Comparison of ENCODE assay signal across 20 cellular contexts in genomic region chr14:103006991-103007520, GRCh38.
"Had no signal": no experiment of that assay in that cellular context is flagged by ENCODE, and none has a peak within 500 bp of the region (broad histone marks: within the 10 kb centered on the region; RNA-seq: fewer than 3 reads in every experiment).

No MANE protein-coding gene starts in this region.

- H3K27ac ChIP-seq: cardiac muscle cell, prostate gland, right atrium auricular region, testis, upper lobe of left lung had no signal

- H3K27me3 Mint-ChIP-seq: activated CD4-positive, alpha-beta T cell treated with anti-CD3 and anti-CD28 coated beads, Interleukin-2, amount 10 ng/mL, durations not matched to agents 7 days and 5 days; activated T-cell treated with anti-CD3 and anti-CD28 coated beads, Interleukin-2, amount 50 U/mL, for 24 hours; stimulated activated naive CD8-positive, alpha-beta T cell treated with anti-CD3 and anti-CD28 coated beads, Interleukin-15, amount 100 ng/mL, for 72 hours; T-cell had no signal

- ATAC-seq: activated CD8-positive, alpha-beta T cell treated with anti-CD3 and anti-CD28 coated beads, Interleukin-2, amount 10 ng/mL, durations not matched to agents 7 days and 5 days; SK-N-SH treated with all-trans-retinoic acid at 6 μM for 48 hours; stimulated activated naive CD8-positive, alpha-beta T cell treated with anti-CD3 and anti-CD28 coated beads, Interleukin-15, amount 100 ng/mL, for 72 hours; T-cell had no signal

- H3K4me1 ChIP-seq: prostate gland, testis had no signal

- H3K4me1 Mint-ChIP-seq: activated CD4-positive, alpha-beta T cell treated with anti-CD3 and anti-CD28 coated beads, Interleukin-2, amount 10 ng/mL, durations not matched to agents 7 days and 5 days; stimulated activated naive CD8-positive, alpha-beta T cell treated with anti-CD3 and anti-CD28 coated beads, Interleukin-15, amount 100 ng/mL, for 72 hours; T-cell had no signal

- DNase-seq: activated CD4-positive, alpha-beta T cell treated with anti-CD3 and anti-CD28 coated beads, Interleukin-2, amount 10 ng/mL, durations not matched to agents 7 days and 5 days; activated CD8-positive, alpha-beta T cell treated with anti-CD3 and anti-CD28 coated beads, Interleukin-2, amount 10 ng/mL, durations not matched to agents 7 days and 5 days; activated naive CD4-positive, alpha-beta T cell treated with Interleukin-2 at 50 U/mL for 16 hours; activated T-cell treated with anti-CD3 and anti-CD28 coated beads, Interleukin-2, amount 50 U/mL, for 24 hours; erythroblast; left ventricle myocardium superior; stimulated activated CD4-positive, alpha-beta T cell treated with anti-CD3 and anti-CD28 coated beads, Interleukin-15, amount 100 ng/mL, for 24 hours; stimulated activated CD4-positive, alpha-beta T cell treated with anti-CD3 and anti-CD28 coated beads, Interleukin-2, amount 100 ng/mL, for 48 hours; stimulated activated naive CD8-positive, alpha-beta T cell treated with anti-CD3 and anti-CD28 coated beads, Interleukin-15, amount 100 ng/mL, for 72 hours; T-cell; T-helper 9 cell; testis; upper lobe of left lung had no signal

- H3K27ac Mint-ChIP-seq: activated CD4-positive, alpha-beta T cell treated with anti-CD3 and anti-CD28 coated beads, Interleukin-2, amount 10 ng/mL, durations not matched to agents 7 days and 5 days; activated CD8-positive, alpha-beta T cell treated with anti-CD3 and anti-CD28 coated beads, Interleukin-2, amount 10 ng/mL, durations not matched to agents 7 days and 5 days; activated T-cell treated with anti-CD3 and anti-CD28 coated beads, Interleukin-2, amount 50 U/mL, for 24 hours; activated T-helper 2 cell treated with anti-CD3 and anti-CD28 coated beads, Interferon-gamma antibody, Interleukin-2, Interleukin-4, amounts not matched to agents 10 μg/mL and 5 μg/mL and 100 μg/mL, durations not matched to agents 14 hours and 24 hours and 36 hours; T-cell had no signal

- H3K27me3 ChIP-seq: cardiac muscle cell, heart left ventricle, right atrium auricular region, testis, upper lobe of left lung had no signal

- H3K9me3 ChIP-seq: heart left ventricle, prostate gland, right atrium auricular region, testis, upper lobe of left lung had no signal

- H3K4me3 Mint-ChIP-seq: activated CD4-positive, alpha-beta T cell treated with anti-CD3 and anti-CD28 coated beads, Interleukin-2, amount 10 ng/mL, durations not matched to agents 7 days and 5 days; activated CD8-positive, alpha-beta T cell treated with anti-CD3 and anti-CD28 coated beads, Interleukin-2, amount 10 ng/mL, durations not matched to agents 7 days and 5 days; activated T-cell treated with anti-CD3 and anti-CD28 coated beads, Interleukin-2, amount 50 U/mL, for 24 hours; stimulated activated naive CD8-positive, alpha-beta T cell treated with anti-CD3 and anti-CD28 coated beads, Interleukin-15, amount 100 ng/mL, for 72 hours; T-cell had no signal

- H3K9me3 Mint-ChIP-seq: activated CD4-positive, alpha-beta T cell treated with anti-CD3 and anti-CD28 coated beads, Interleukin-2, amount 10 ng/mL, durations not matched to agents 7 days and 5 days; activated T-cell treated with anti-CD3 and anti-CD28 coated beads, Interleukin-2, amount 50 U/mL, for 24 hours; activated T-helper 2 cell treated with anti-CD3 and anti-CD28 coated beads, Interferon-gamma antibody, Interleukin-2, Interleukin-4, amounts not matched to agents 10 μg/mL and 5 μg/mL and 100 μg/mL, durations not matched to agents 14 hours and 24 hours and 36 hours; stimulated activated naive CD8-positive, alpha-beta T cell treated with anti-CD3 and anti-CD28 coated beads, Interleukin-15, amount 100 ng/mL, for 72 hours; T-cell had no signal

- H3K4me3 ChIP-seq: cardiac muscle cell, heart left ventricle, prostate gland, right atrium auricular region, skin epidermis, testis, upper lobe of left lung had no signal
